In genomic region chr4:139734201-139734874, GRCh38 we compare ENCODE assay signal across 8 cellular contexts.
DNase-seq lines count a peak whose midpoint lies in the region; ATAC-seq and TF ChIP-seq lines count a peak whose summit lies in the region.

No MANE protein-coding gene starts in this region.

- H3K79me2 ChIP-seq in GM23248 (ENCODE audit: insufficient read depth) (no peaks in the 10 kb centered on the region), OCI-LY3 (ENCODE audit: low read length) (no peaks in the 10 kb centered on the region)

- no peak for ATAC-seq in naive B cell (ENCODE audit: low read depth in 2 of 2)

- H3K27me3 ChIP-seq in GM23248 (replicated peaks; ENCODE audit: insufficient read depth) = no peaks in the 10 kb centered on the region
- H3K27me3 ChIP-seq in OCI-LY3 (ENCODE audit: low read depth, low read length) = peaks cover 24% of the 10 kb centered on the region

- peak overlapping the region; percentile 51 to 93 (median 80) for H3K27ac Mint-ChIP-seq in naive B cell

- H3K27ac ChIP-seq in GM23248 (peak overlapping the region; percentile 23), OCI-LY3 (ENCODE audit: low read length) (no peak overlapping the region)

- peaks cover 6 to 37% (median 17%) of the 10 kb centered on the region in 3 donors for H3K27me3 Mint-ChIP-seq in naive B cell

- H3K4me3 ChIP-seq in GM23248 (peak overlapping the region; percentile 79), OCI-LY3 (ENCODE audit: low read length) (peak overlapping the region; percentile 66), epithelial cell of esophagus (ENCODE audit: low read length) (peak overlapping the region; percentile 30)

- no peaks in the 10 kb centered on the region for H3K9me3 Mint-ChIP-seq in naive B cell

- peak overlapping the region; percentile 95 for H2AFZ ChIP-seq in GM23248
- H2AFZ ChIP-seq in OCI-LY3 (ENCODE audit: low read depth, low read length) = peak overlapping the region; percentile 48; the same call in 1 of the 2 replicates

- POLR2A ChIA-PET in HEK293T (lab: Yijun Ruan, JAX) = interaction anchor here (0.7 to 1.1 kb wide), 2 partner anchors 10 to 77 kb away, joined by 3 to 4 read pairs; no protein-coding TSS in a partner anchor

- DNase-seq in GM23248 (peak; percentile 78), epithelial cell of esophagus (ENCODE audit: low read depth) (peak; percentile 82), naive B cell (no peak), HEK293T (ENCODE audit: extremely low spot score) (no peak), NK-92 (lab: John Stamatoyannopoulos, UW; ENCODE audit: unreplicated experiment) (no peak), NCI-H2029 treated with DMSO at 0.1 percent for 48 hours (lab: John Stamatoyannopoulos, UW) (no peak)
- no peak for DNase-seq in stimulated activated naive CD4-positive, alpha-beta T cell treated with Interleukin-2 at 50 U/mL for 16 hours (lab: John Stamatoyannopoulos, UW)

- no peaks in the 10 kb centered on the region for H3K36me3 Mint-ChIP-seq in naive B cell

- peak overlapping the region; percentile 69 to 92 (median 85) for H3K4me3 Mint-ChIP-seq in naive B cell

- H3K4me2 ChIP-seq in GM23248 (ENCODE audit: unreplicated experiment) = peak overlapping the region; percentile 95
- peak overlapping the region; percentile 70 for H3K4me2 ChIP-seq in OCI-LY3 (ENCODE audit: low read length)

- H4K20me1 ChIP-seq in GM23248 (ENCODE audit: insufficient read depth) = no peaks in the 10 kb centered on the region
- H4K20me1 ChIP-seq in OCI-LY3 (ENCODE audit: insufficient read depth, low read length) = no peaks in the 10 kb centered on the region

- in situ Hi-C loops in GM23248 (cut with MboI) = loop anchor here (10.0 to 25.0 kb wide), 2 partner anchors 420 to 528 kb away; partner anchors contain the start of gene MAML3

- H3K9me2 ChIP-seq in GM23248 (ENCODE audit: insufficient read depth) = no peaks in the 10 kb centered on the region

- 4 to 10% methylated on average over 14 of the region's 14 CpGs for WGBS in GM23248 (ENCODE audit: low coverage in 1 of 2, low lambda C conversion rate in 2 of 2, missing lambda C conversion rate in 2 of 2), 2 experiments

- H3K36me3 ChIP-seq in GM23248 (ENCODE audit: low read depth) = no peaks in the 10 kb centered on the region
- H3K36me3 ChIP-seq in OCI-LY3 (replicated peaks; ENCODE audit: low read depth, low read length) = no peaks in the 10 kb centered on the region

- no peaks in the 10 kb centered on the region for H3K9me3 ChIP-seq in GM23248 (ENCODE audit: low read depth)
- H3K9me3 ChIP-seq in OCI-LY3 (ENCODE audit: insufficient read depth, low read length) = no peaks in the 10 kb centered on the region

- peaks cover 4 to 13% (median 12%) of the 10 kb centered on the region in 3 donors for H3K4me1 Mint-ChIP-seq in naive B cell

- H3K4me1 ChIP-seq in GM23248 (ENCODE audit: insufficient read depth) = peaks cover 7% of the 10 kb centered on the region; the same call in 1 of the 2 replicates
- peaks cover 10% of the 10 kb centered on the region for H3K4me1 ChIP-seq in OCI-LY3 (ENCODE audit: low read length)

- 0 out of 2 replicates have a peak, but pooled peaks cover 12% of the 10 kb centered on the region for H3F3A ChIP-seq in GM23248 (ENCODE audit: insufficient read depth)

- CTCF ChIA-PET in HEK293T (lab: Yijun Ruan, JAX) = interaction anchor here (0.5 to 1.5 kb wide), 21 partner anchors 10 to 626 kb away, joined by 3 to 8 read pairs (median 3); no protein-coding TSS in a partner anchor

- H3K9ac ChIP-seq in GM23248 (peak overlapping the region; percentile 84), OCI-LY3 (ENCODE audit: low read length) (0 out of 2 replicates have a peak overlapping the region, but pooled peaks have one; percentile 3)

- TF ChIP-seq CTCF in OCI-LY3 (IDR thresholded peaks at IDR 0.05; ENCODE audit: low read depth, low read length) = no peak
- TF ChIP-seq CTCF in epithelial cell of esophagus (IDR thresholded peaks at IDR 0.05; ENCODE audit: insufficient read depth, low read depth, low read length, missing control alignments) = no peak

TF ChIP-seq in HEK293T, 16 proteins besides CTCF, POLR2A, EP300 and RAD21:
- TF ChIP-seq CTBP1 (IDR thresholded peaks at IDR 0.05; ENCODE audit: borderline replicate concordance) = no peak

Comparison
In these comparisons a context has a peak if more than half of its experiments do, and no peak if none do; other contexts are left out.
1. DNase-seq: peak in GM23248 (single experiment) and epithelial cell of esophagus (single experiment); none in naive B cell (single experiment), stimulated activated naive CD4-positive, alpha-beta T cell treated with Interleukin-2 at 50 U/mL for 16 hours (single experiment), HEK293T (single experiment), NK-92 (single experiment) and NCI-H2029 treated with DMSO at 0.1 percent for 48 hours (single experiment).
2. Peak in every context shown above with its lines, with median percentiles within 50 percentile points of each other: H3K4me3 ChIP-seq.